ENCODE assay signal across 15 cellular contexts in the genomic region with DNA sequence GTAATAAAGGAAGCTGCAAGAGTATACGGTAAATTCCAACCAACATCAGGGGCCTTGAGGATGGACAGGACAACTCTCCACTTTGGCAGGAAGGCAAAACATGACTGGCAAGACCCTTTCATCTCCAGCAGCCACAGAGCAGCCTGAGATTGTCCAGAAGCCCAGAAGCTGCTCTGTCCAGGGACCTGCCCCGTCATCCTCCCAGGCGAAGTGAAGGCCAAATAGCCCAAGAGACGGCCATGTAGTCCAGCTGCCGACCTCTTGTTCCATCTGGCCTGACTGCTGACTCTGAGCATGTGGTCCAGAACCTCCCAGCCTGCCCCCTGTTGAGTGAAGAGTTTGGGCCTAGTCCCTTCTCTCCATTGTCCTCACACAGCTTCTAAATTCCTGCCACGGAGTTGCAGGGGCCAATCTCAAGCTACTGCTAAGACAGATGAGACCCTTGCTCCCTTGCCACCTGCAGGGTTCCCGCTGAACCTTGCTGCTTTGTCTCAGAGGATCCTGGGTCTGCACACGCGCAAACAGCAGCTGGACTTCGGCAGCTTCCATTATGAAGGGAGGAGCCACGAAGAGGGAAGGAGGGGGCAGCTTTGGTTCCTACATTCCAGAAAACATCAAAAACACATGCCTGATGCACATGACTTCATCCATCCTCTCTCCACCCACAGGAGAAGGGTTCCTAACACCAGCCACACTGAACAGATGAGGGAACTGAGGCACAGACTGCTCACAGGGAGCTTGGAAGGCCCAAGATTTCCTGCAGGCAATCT.
"Had no signal": no experiment of that assay in that cellular context is flagged by ENCODE, and none has a peak within 500 bp of the region (broad histone marks: within the 10 kb centered on the region; RNA-seq: fewer than 3 reads in every experiment).

No MANE protein-coding gene starts in this region.

- H3K9me3 Mint-ChIP-seq: activated naive CD4-positive, alpha-beta T cell treated with anti-CD3 and anti-CD28 coated beads, Interleukin-2, amount 50 U/mL, for 24 hours; dendritic cell treated with granulocyte-macrophage colony-stimulating factor and Interleukin-4, amounts not matched to agents 40 ng/mL and 50 ng/mL, for 4 days; endodermal cell had no signal

- H3K4me3 ChIP-seq: body of pancreas, heart left ventricle, left lung, upper lobe of left lung had no signal

- H3K27me3 Mint-ChIP-seq: activated naive CD4-positive, alpha-beta T cell treated with anti-CD3 and anti-CD28 coated beads, Interleukin-2, amount 50 U/mL, for 24 hours had no signal

- H3K9me3 ChIP-seq: body of pancreas, heart left ventricle, left lung, neutrophil, upper lobe of left lung had no signal

- H3K27me3 ChIP-seq: body of pancreas, heart left ventricle, left lung, upper lobe of left lung had no signal

- H3K27ac Mint-ChIP-seq: activated naive CD4-positive, alpha-beta T cell treated with anti-CD3 and anti-CD28 coated beads, Interleukin-2, amount 50 U/mL, for 24 hours; dendritic cell treated with granulocyte-macrophage colony-stimulating factor and Interleukin-4, amounts not matched to agents 40 ng/mL and 50 ng/mL, for 4 days; endodermal cell had no signal

- H3K27ac ChIP-seq: body of pancreas, heart left ventricle, left lung, neutrophil, upper lobe of left lung had no signal

- H3K36me3 ChIP-seq: heart left ventricle, left lung, neutrophil, upper lobe of left lung had no signal

- H3K4me3 Mint-ChIP-seq: activated naive CD4-positive, alpha-beta T cell treated with anti-CD3 and anti-CD28 coated beads, Interleukin-2, amount 50 U/mL, for 24 hours; dendritic cell treated with granulocyte-macrophage colony-stimulating factor and Interleukin-4, amounts not matched to agents 40 ng/mL and 50 ng/mL, for 4 days; endodermal cell had no signal

- H3K36me3 Mint-ChIP-seq: activated naive CD4-positive, alpha-beta T cell treated with anti-CD3 and anti-CD28 coated beads, Interleukin-2, amount 50 U/mL, for 24 hours had no signal

- DNase-seq: activated CD4-positive, alpha-beta T cell treated with anti-CD3 and anti-CD28 coated beads, Interleukin-2, amount 50 U/mL, for 1 hour; activated CD4-positive, CD25-positive, alpha-beta regulatory T cell; endodermal cell; left lung; mesendoderm; stimulated activated CD4-positive, alpha-beta T cell treated with anti-CD3 and anti-CD28 coated beads, Interleukin-12 subunit alpha, Interleukin-12 subunit beta, amount 100 ng/mL, for 4 hours; stimulated activated naive CD4-positive, alpha-beta T cell; substantia nigra; T-helper 2 cell; upper lobe of left lung had no signal
